In the genomic region with DNA sequence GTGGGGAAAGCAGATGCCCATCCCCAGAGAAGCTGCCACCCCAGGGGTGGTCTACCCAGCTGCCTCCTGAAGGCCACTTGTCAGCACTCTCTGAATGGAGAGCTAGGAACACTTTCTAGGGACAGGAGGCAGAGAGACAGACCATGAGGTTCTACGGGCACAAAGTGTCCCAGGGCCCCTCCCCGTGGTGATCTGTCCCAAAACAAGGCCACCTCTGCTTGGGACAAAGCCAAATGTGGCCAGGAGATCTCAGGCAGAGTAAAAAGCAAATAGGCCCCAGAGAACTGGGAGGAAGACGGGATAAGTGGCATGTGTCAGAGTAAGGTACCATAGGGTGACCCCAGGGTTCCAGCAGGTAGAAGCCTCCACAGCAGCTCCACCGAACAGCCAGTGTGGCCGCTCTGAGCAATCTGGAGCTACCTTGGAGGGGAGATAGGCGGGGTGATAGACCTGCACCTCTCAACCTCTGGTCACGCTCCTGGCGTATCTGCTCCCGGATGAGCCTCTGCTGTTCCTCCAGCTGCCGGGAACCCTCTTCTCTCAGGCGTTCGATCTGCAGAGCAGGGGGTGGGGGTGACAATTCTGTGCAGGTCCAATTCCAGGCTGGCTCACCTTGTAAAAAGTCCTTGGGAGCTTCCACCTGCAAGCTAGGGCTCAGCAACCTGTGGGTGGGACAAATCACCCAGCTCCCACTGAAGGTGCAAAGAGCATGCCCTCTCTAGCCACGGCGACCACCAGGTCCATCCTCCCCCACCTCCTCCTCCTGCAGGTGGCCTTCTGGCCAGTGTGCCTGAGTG, we compare ENCODE assay signal across 1 cellular context.
TF ChIP-seq lines count a peak whose summit lies in the region.

No MANE protein-coding gene starts in this region.

TF ChIP-seq in liver, 16 proteins besides CTCF, POLR2A, EP300 and RAD21:
- TF ChIP-seq, protein P1, sequence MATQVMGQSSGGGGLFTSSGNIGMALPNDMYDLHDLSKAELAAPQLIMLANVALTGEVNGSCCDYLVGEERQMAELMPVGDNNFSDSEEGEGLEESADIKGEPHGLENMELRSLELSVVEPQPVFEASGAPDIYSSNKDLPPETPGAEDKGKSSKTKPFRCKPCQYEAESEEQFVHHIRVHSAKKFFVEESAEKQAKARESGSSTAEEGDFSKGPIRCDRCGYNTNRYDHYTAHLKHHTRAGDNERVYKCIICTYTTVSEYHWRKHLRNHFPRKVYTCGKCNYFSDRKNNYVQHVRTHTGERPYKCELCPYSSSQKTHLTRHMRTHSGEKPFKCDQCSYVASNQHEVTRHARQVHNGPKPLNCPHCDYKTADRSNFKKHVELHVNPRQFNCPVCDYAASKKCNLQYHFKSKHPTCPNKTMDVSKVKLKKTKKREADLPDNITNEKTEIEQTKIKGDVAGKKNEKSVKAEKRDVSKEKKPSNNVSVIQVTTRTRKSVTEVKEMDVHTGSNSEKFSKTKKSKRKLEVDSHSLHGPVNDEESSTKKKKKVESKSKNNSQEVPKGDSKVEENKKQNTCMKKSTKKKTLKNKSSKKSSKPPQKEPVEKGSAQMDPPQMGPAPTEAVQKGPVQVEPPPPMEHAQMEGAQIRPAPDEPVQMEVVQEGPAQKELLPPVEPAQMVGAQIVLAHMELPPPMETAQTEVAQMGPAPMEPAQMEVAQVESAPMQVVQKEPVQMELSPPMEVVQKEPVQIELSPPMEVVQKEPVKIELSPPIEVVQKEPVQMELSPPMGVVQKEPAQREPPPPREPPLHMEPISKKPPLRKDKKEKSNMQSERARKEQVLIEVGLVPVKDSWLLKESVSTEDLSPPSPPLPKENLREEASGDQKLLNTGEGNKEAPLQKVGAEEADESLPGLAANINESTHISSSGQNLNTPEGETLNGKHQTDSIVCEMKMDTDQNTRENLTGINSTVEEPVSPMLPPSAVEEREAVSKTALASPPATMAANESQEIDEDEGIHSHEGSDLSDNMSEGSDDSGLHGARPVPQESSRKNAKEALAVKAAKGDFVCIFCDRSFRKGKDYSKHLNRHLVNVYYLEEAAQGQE (IDR thresholded peaks at IDR 0.05) = peak; percentile 63
- peak; percentile 11 for TF ChIP-seq SP1 (IDR thresholded peaks at IDR 0.05)
- no peak for TF ChIP-seq HNF4G (IDR thresholded peaks at IDR 0.05)
- peak in 1 of 2 donors; percentile 12 for TF ChIP-seq RXRA (IDR thresholded peaks at IDR 0.05)
TF ChIP-seq in liver: peak in this region for 3.
